ENCODE assay signal across 33 cellular contexts in the genomic region with DNA sequence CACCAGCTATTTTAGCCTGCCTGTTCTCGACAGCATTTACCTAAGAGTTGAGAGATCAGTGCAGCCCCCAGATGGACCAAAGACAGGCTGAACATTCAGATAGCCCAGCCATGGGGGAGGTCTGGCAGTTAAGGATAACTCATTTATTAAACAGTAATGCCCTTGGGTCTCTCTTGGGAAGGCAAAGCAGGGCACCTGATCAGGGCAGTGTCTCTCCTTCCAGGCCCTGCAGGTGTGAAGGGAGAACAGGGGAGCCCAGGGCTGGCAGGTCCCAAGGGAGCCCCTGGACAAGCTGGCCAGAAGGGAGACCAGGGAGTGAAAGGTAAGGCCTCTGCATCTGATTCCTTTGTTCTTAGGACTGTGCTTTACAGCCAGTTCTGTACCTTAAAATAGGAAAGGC. TPM values are rescaled to one million over a fixed set of nuclear protein-coding genes. Genes with fewer than 3 reads are reported as not detected.
"Had no signal": no experiment of that assay in that cellular context is flagged by ENCODE, and none has a peak within 500 bp of the region (broad histone marks: within the 10 kb centered on the region; RNA-seq: fewer than 3 reads in every experiment).

No MANE protein-coding gene starts in this region.

- H3K36me3 ChIP-seq: brain microvascular endothelial cell, SJSA1 had no signal

- H3K36me3 Mint-ChIP-seq: activated naive CD8-positive, alpha-beta T cell treated with anti-CD3 and anti-CD28 coated beads for 36 hours; T-cell had no signal

- H3K27me3 ChIP-seq: brain microvascular endothelial cell had no signal

- H3K27me3 Mint-ChIP-seq: activated CD4-positive, alpha-beta T cell treated with anti-CD3 and anti-CD28 coated beads, Interleukin-2, amount 10 ng/mL, durations not matched to agents 24 days and 14 days had no signal

- H3K9me3 ChIP-seq: SJSA1, SK-N-SH had no signal

- H3K4me3 ChIP-seq: SJSA1 had no signal

- H3K9ac ChIP-seq: KMS-11, SK-N-SH had no signal

- H3K27ac Mint-ChIP-seq: activated CD4-positive, alpha-beta T cell treated with anti-CD3 and anti-CD28 coated beads, Interleukin-2, amount 10 ng/mL, durations not matched to agents 24 days and 14 days; activated naive CD8-positive, alpha-beta T cell treated with anti-CD3 and anti-CD28 coated beads for 36 hours; activated T-helper 17 cell treated with anti-CD3 and anti-CD28 coated beads, Interleukin-2, amount 50 U/mL, for 72 hours had no signal

- H3K9me3 Mint-ChIP-seq: activated CD4-positive, alpha-beta T cell treated with anti-CD3 and anti-CD28 coated beads, Interleukin-2, amount 10 ng/mL, durations not matched to agents 24 days and 14 days; activated naive CD8-positive, alpha-beta T cell treated with anti-CD3 and anti-CD28 coated beads for 36 hours; activated T-helper 17 cell treated with anti-CD3 and anti-CD28 coated beads, Interleukin-2, amount 50 U/mL, for 72 hours; T-cell had no signal

- ATAC-seq: activated T-helper 17 cell treated with anti-CD3 and anti-CD28 coated beads, Interleukin-2, amount 50 U/mL, for 72 hours; Panc1; T-cell had no signal

- H3K4me3 Mint-ChIP-seq: activated CD4-positive, alpha-beta T cell treated with anti-CD3 and anti-CD28 coated beads, Interleukin-2, amount 10 ng/mL, durations not matched to agents 24 days and 14 days; activated naive CD8-positive, alpha-beta T cell treated with anti-CD3 and anti-CD28 coated beads for 36 hours; activated T-helper 17 cell treated with anti-CD3 and anti-CD28 coated beads, Interleukin-2, amount 50 U/mL, for 72 hours; central memory CD8-positive, alpha-beta T cell; T-cell had no signal

- DNase-seq: activated CD4-positive, alpha-beta T cell treated with anti-CD3 and anti-CD28 coated beads, Interleukin-2, amount 10 ng/mL, durations not matched to agents 24 days and 14 days; activated CD4-positive, alpha-beta T cell treated with anti-CD3 and anti-CD28 coated beads, Interleukin-2, amount 50 U/mL, for 4 hours; activated effector memory CD4-positive, alpha-beta T cell treated with anti-CD3 and anti-CD28 coated beads, Interleukin-2, amount 50 U/mL, for 16 hours; activated naive CD4-positive, alpha-beta T cell; activated naive CD4-positive, alpha-beta T cell treated with anti-CD3 and anti-CD28 coated beads, Interleukin-2, amount 50 U/mL, for 16 hours; activated naive CD8-positive, alpha-beta T cell treated with anti-CD3 and anti-CD28 coated beads for 36 hours; activated T-cell treated with anti-CD3 and anti-CD28 coated beads for 4 hours; amniotic stem cell; aorta; brain microvascular endothelial cell; MM.1S; MV-4-11; NCI-H1092; NCI-H1436 treated with DMSO at 0.1 percent for 48 hours; NCI-H1694 treated with DMSO at 0.1 percent for 48 hours; NCI-H2029 treated with DMSO at 0.1 percent for 48 hours; NCI-H2107; NCI-H2171; NCI-H510A; NCI-H526 treated with DMSO at 0.1 percent for 48 hours; NCI-H774; SHP77; SK-N-SH; T-helper 2 cell; T-helper 9 cell had no signal

- H3K4me1 Mint-ChIP-seq: activated CD4-positive, alpha-beta T cell treated with anti-CD3 and anti-CD28 coated beads, Interleukin-2, amount 10 ng/mL, durations not matched to agents 24 days and 14 days; activated T-helper 17 cell treated with anti-CD3 and anti-CD28 coated beads, Interleukin-2, amount 50 U/mL, for 72 hours; central memory CD8-positive, alpha-beta T cell had no signal

- H3K4me1 ChIP-seq: SJSA1 had no signal

- H3K27ac ChIP-seq: brain microvascular endothelial cell, KMS-11, SJSA1 had no signal

RNA-seq across cellular contexts. Expression of gene MARCO, which starts 49.6 kb away (rescaled TPM):
- total RNA-seq: activated CD4-positive, alpha-beta T cell treated with anti-CD3 and anti-CD28 coated beads, Interleukin-2, amount 10 ng/mL, durations not matched to agents 24 days and 14 days; activated naive CD8-positive, alpha-beta T cell treated with anti-CD3 and anti-CD28 coated beads for 36 hours; activated T-helper 17 cell treated with anti-CD3 and anti-CD28 coated beads, Interleukin-2, amount 50 U/mL, for 72 hours; LHCN-M2; RPMI7951; SJSA1 had no signal
- polyA plus RNA-seq: SK-N-SH had no signal
